ENCODE assay signal across 8 cellular contexts in genomic region chr18:79949571-79950439, GRCh38. TPM values are rescaled to one million over a fixed set of nuclear protein-coding genes. Genes with fewer than 3 reads are reported as not detected.
DNase-seq lines count a peak whose midpoint lies in the region; TF ChIP-seq lines count a peak whose summit lies in the region.

No MANE protein-coding gene starts in this region.

- peak; percentile 29 for DNase-seq in D341Med (ENCODE audit: low spot score)
- DNase-seq in Jurkat, Clone E6-1 (ENCODE audit: low read depth, low spot score) = no peak
- no peak for DNase-seq in activated naive CD8-positive, alpha-beta T cell treated with anti-CD3 and anti-CD28 coated beads for 36 hours
- no peak for DNase-seq in kidney epithelial cell (ENCODE audit: low read depth)
- DNase-seq in suprapubic skin (ENCODE audit: low spot score in 2 of 2) = peak; percentile 64 to 83
- DNase-seq in stimulated activated naive CD4-positive, alpha-beta T cell treated with Interleukin-2 at 50 U/mL for 16 hours (lab: John Stamatoyannopoulos, UW) = no peak
- no peak for DNase-seq in DMS53 (lab: John Stamatoyannopoulos, UW)
- no peak for DNase-seq in NCI-H1930 (lab: John Stamatoyannopoulos, UW)

- peaks cover 11% of the 10 kb centered on the region for H3K36me3 Mint-ChIP-seq in activated naive CD8-positive, alpha-beta T cell treated with anti-CD3 and anti-CD28 coated beads for 36 hours

- H3K4me3 Mint-ChIP-seq in activated naive CD8-positive, alpha-beta T cell treated with anti-CD3 and anti-CD28 coated beads for 36 hours = peak overlapping the region; percentile 84

- peak overlapping the region; percentile 47 for H3K4me3 ChIP-seq in Jurkat, Clone E6-1 (ENCODE audit: low read length)
- H3K4me3 ChIP-seq in kidney epithelial cell (ENCODE audit: low read depth, low read length) (peak overlapping the region; percentile 81), suprapubic skin (peak overlapping the region; percentile 99)

- no peaks in the 10 kb centered on the region for H3K27me3 Mint-ChIP-seq in activated naive CD8-positive, alpha-beta T cell treated with anti-CD3 and anti-CD28 coated beads for 36 hours

- H3K9me3 Mint-ChIP-seq in activated naive CD8-positive, alpha-beta T cell treated with anti-CD3 and anti-CD28 coated beads for 36 hours = no peaks in the 10 kb centered on the region

- TF ChIP-seq CTCF in kidney epithelial cell (IDR thresholded peaks at IDR 0.05; ENCODE audit: insufficient read depth, low read length, poor library complexity, severe bottlenecking) = no peak
- no peak for TF ChIP-seq CTCF in suprapubic skin (IDR thresholded peaks at IDR 0.05)

- H3K27ac Mint-ChIP-seq in activated naive CD8-positive, alpha-beta T cell treated with anti-CD3 and anti-CD28 coated beads for 36 hours = peak overlapping the region; percentile 54

- peaks cover 32% of the 10 kb centered on the region for H3K4me1 Mint-ChIP-seq in activated naive CD8-positive, alpha-beta T cell treated with anti-CD3 and anti-CD28 coated beads for 36 hours

- peak overlapping the region; percentile 96 for H3K27ac ChIP-seq in suprapubic skin

- peaks cover 70% of the 10 kb centered on the region for H3K4me1 ChIP-seq in suprapubic skin

- 48% methylated on average over 14 of the region's 14 CpGs for WGBS in suprapubic skin

- TF ChIP-seq EP300 in suprapubic skin (IDR thresholded peaks at IDR 0.05) = no peak

- no peak for TF ChIP-seq POLR2A in suprapubic skin (IDR thresholded peaks at IDR 0.05)

- no peaks in the 10 kb centered on the region for H3K36me3 ChIP-seq in kidney epithelial cell (ENCODE audit: control insufficient read depth, insufficient read depth, low read length)
- H3K36me3 ChIP-seq in suprapubic skin = peaks cover 3% of the 10 kb centered on the region

- no peaks in the 10 kb centered on the region for H3K9me3 ChIP-seq in suprapubic skin

- no peaks in the 10 kb centered on the region for H3K27me3 ChIP-seq in kidney epithelial cell (ENCODE audit: control insufficient read depth, insufficient read depth, low read length)
- no peaks in the 10 kb centered on the region for H3K27me3 ChIP-seq in suprapubic skin

RNA-seq across cellular contexts. Expression of gene SLC66A2, which starts 1.6 kb away (rescaled TPM):
- polyA plus RNA-seq in Jurkat, Clone E6-1 (2012; ENCODE audit: insufficient read depth, insufficient read length) = 27.0 TPM
- 10 to 100 TPM; 30.0 to 30.2 TPM for total RNA-seq in activated naive CD8-positive, alpha-beta T cell treated with anti-CD3 and anti-CD28 coated beads for 36 hours
- total RNA-seq in kidney epithelial cell (30.5 and 36.3 TPM in 2 replicates), suprapubic skin (10 to 100 TPM; 53.4 to 84.7 (median 79.3) TPM)

RNA-seq across cellular contexts. Expression of gene HSBP1L1, which starts 14.6 kb away (rescaled TPM):
- 2.9 TPM for polyA plus RNA-seq in Jurkat, Clone E6-1 (2012; ENCODE audit: insufficient read depth, insufficient read length)
- 10 to 100 TPM; 11.2 to 14.5 TPM for total RNA-seq in activated naive CD8-positive, alpha-beta T cell treated with anti-CD3 and anti-CD28 coated beads for 36 hours
- total RNA-seq in kidney epithelial cell (26.4 and 29.3 TPM in 2 replicates), suprapubic skin (10 to 100 TPM; 25.0 to 45.7 (median 41.5) TPM)

RNA-seq across cellular contexts. Expression of gene TXNL4A, which starts 38.6 kb away (rescaled TPM):
- polyA plus RNA-seq in Jurkat, Clone E6-1 (2012; ENCODE audit: insufficient read depth, insufficient read length) = 296 TPM
- 100 to 1,000 TPM; 230 to 241 TPM for total RNA-seq in activated naive CD8-positive, alpha-beta T cell treated with anti-CD3 and anti-CD28 coated beads for 36 hours
- total RNA-seq in kidney epithelial cell (75.4 and 79.6 TPM in 2 replicates), suprapubic skin (10 to 100 TPM; 20.6 to 35.0 (median 24.6) TPM)

Comparison
In these comparisons a context has a peak if more than half of its experiments do, and no peak if none do; other contexts are left out.
1. DNase-seq: peak in D341Med (single experiment) and suprapubic skin (2 of 2); none in Jurkat, Clone E6-1 (single experiment), activated naive CD8-positive, alpha-beta T cell treated with anti-CD3 and anti-CD28 coated beads for 36 hours (single experiment), kidney epithelial cell (single experiment), stimulated activated naive CD4-positive, alpha-beta T cell treated with Interleukin-2 at 50 U/mL for 16 hours (single experiment), DMS53 (single experiment) and NCI-H1930 (0 of 2).
2. H3K4me3 ChIP-seq: peak in every context shown above with its lines; median percentile 99 in suprapubic skin; 81 in kidney epithelial cell; 47 in Jurkat, Clone E6-1.